ENCODE assay signal across 22 cellular contexts in the genomic region with DNA sequence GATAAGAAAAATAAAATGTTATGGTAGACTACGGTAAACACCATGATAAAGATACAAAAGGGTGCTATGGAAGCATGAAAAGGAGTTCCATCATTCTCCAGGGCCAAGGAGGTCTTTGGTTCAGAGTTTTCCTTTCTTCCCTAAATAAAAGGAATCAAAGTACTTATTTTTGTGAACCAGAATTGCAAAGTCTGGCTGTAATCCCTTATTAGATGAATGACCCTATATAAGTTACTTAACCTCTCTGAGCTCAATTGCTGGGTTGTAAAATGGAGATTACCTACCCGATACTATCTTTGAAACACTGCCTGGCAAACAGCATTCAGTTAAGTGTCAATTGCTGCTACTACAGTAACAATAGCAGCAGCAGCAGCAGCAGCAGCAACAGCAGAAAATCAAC.
"Had no signal": no experiment of that assay in that cellular context is flagged by ENCODE, and none has a peak within 500 bp of the region (broad histone marks: within the 10 kb centered on the region; RNA-seq: fewer than 3 reads in every experiment).

No MANE protein-coding gene starts in this region.

- H3K4me1 ChIP-seq: left lung, prostate gland, stomach, thyroid gland had no signal

- H3K4me2 ChIP-seq: hepatocyte, smooth muscle cell had no signal

- H3K9ac ChIP-seq: parathyroid adenoma had no signal

- H3K27me3 Mint-ChIP-seq: naive thymus-derived CD8-positive, alpha-beta T cell had no signal

- H3K4me3 ChIP-seq: dorsolateral prefrontal cortex, heart left ventricle, hepatocyte, left lung, prostate gland, right atrium auricular region, smooth muscle cell, stomach, thyroid gland had no signal

- H3K27me3 ChIP-seq: dorsolateral prefrontal cortex, heart left ventricle, hepatocyte, left lung, neutrophil, right atrium auricular region, stomach, thyroid gland had no signal

- DNase-seq: dorsolateral prefrontal cortex; effector CD4-positive, alpha-beta T cell; heart left ventricle; kidney; left lung; naive thymus-derived CD8-positive, alpha-beta T cell; stimulated activated CD4-positive, alpha-beta T cell treated with anti-CD3 and anti-CD28 coated beads, Interleukin-12 subunit alpha, Interleukin-12 subunit beta, amount 100 ng/mL, for 4 hours; stimulated activated CD4-positive, alpha-beta T cell treated with anti-CD3 and anti-CD28 coated beads, Interleukin-1b, Interleukin-23, amount 100 ng/mL, for 48 hours; stimulated activated CD4-positive, alpha-beta T cell treated with anti-CD3 and anti-CD28 coated beads, Interleukin-4, amount 100 ng/mL, for 1 hour; stimulated activated CD8-positive, alpha-beta memory T cell treated with anti-CD3 and anti-CD28 coated beads, Interleukin-4, amount 100 ng/mL, for 48 hours; stimulated activated naive CD4-positive, alpha-beta T cell treated with Interleukin-2 at 50 U/mL for 16 hours; stomach; thyroid gland; trophoblast cell had no signal

- H3K9me3 Mint-ChIP-seq: naive thymus-derived CD8-positive, alpha-beta T cell; neural crest cell had no signal

- H3K4me3 Mint-ChIP-seq: naive thymus-derived CD8-positive, alpha-beta T cell; neural crest cell had no signal

- ATAC-seq: heart left ventricle; left lung; naive thymus-derived CD8-positive, alpha-beta T cell; sciatic nerve had no signal

- H3K79me2 ChIP-seq: hepatocyte, parathyroid adenoma had no signal

- H3K36me3 ChIP-seq: prostate gland had no signal

- H3K27ac ChIP-seq: dorsolateral prefrontal cortex, heart left ventricle, hepatocyte, left lung, neutrophil, parathyroid adenoma, prostate gland, right atrium auricular region, stomach, thyroid gland had no signal
